Comparison of ENCODE assay signal across 19 cellular contexts in genomic region chr6:89527634-89528033, GRCh38.
DNase-seq lines count a peak whose midpoint lies in the region; ATAC-seq and TF ChIP-seq lines count a peak whose summit lies in the region.
"Had no signal": no experiment of that assay in that cellular context is flagged by ENCODE, and none has a peak within 500 bp of the region (broad histone marks: within the 10 kb centered on the region; RNA-seq: fewer than 3 reads in every experiment).

No MANE protein-coding gene starts in this region.

- H3K27me3 ChIP-seq in kidney epithelial cell (ENCODE audit: control insufficient read depth, insufficient read depth, low read length), result no peaks in the 10 kb centered on the region
- no peaks in the 10 kb centered on the region for H3K27me3 ChIP-seq in right cardiac atrium (ENCODE audit: control insufficient read depth, insufficient read depth)
- H3K27me3 ChIP-seq in heart right ventricle, result no peaks in the 10 kb centered on the region
- H3K27me3 ChIP-seq: heart left ventricle had no signal

- ATAC-seq in activated T-helper 17 cell treated with anti-CD3 and anti-CD28 coated beads, Interleukin-2, amount 50 U/mL, for 72 hours (replicated peaks), result peak; percentile 55
- ATAC-seq in right cardiac atrium, result no peak
- ATAC-seq in heart right ventricle, result no peak
- ATAC-seq: GM12878, heart left ventricle had no signal

- H3K9me3 Mint-ChIP-seq in activated T-helper 17 cell treated with anti-CD3 and anti-CD28 coated beads, Interleukin-2, amount 50 U/mL, for 72 hours, result no peaks in the 10 kb centered on the region
- H3K9me3 Mint-ChIP-seq: activated naive CD8-positive, alpha-beta T cell treated with anti-CD3 and anti-CD28 coated beads, Interleukin-2, amount 10 ng/mL, durations not matched to agents 7 days and 5 days; nephron had no signal

- H3K4me3 ChIP-seq in kidney epithelial cell (ENCODE audit: low read depth, low read length), result no peak overlapping the region
- no peak overlapping the region for H3K4me3 ChIP-seq in right cardiac atrium (ENCODE audit: low read length)
- H3K4me3 ChIP-seq in heart right ventricle, result no peak overlapping the region
- H3K4me3 ChIP-seq: GM12878, heart left ventricle had no signal

- in situ Hi-C loops in Caki2 (cut with HindIII; ENCODE audit: low pct_unique_long_range_greater_than_20kb, low sequenced_read_pairs), result no loop called here

- H3K36me3 ChIP-seq in kidney epithelial cell (ENCODE audit: control insufficient read depth, insufficient read depth, low read length) (no peaks in the 10 kb centered on the region), heart right ventricle (no peaks in the 10 kb centered on the region)
- H3K36me3 ChIP-seq: heart left ventricle had no signal

- WGBS in right cardiac atrium, result 91% methylated on average over 2 of the region's 2 CpGs
- WGBS in heart right ventricle, 2 donors, result 90 to 91% methylated on average over 2 of the region's 2 CpGs

- H3K27ac Mint-ChIP-seq in activated T-helper 17 cell treated with anti-CD3 and anti-CD28 coated beads, Interleukin-2, amount 50 U/mL, for 72 hours, result no peak overlapping the region
- H3K27ac Mint-ChIP-seq: activated naive CD8-positive, alpha-beta T cell treated with anti-CD3 and anti-CD28 coated beads, Interleukin-2, amount 10 ng/mL, durations not matched to agents 7 days and 5 days; activated T-cell treated with anti-CD3 and anti-CD28 coated beads, Interleukin-2, amount 50 U/mL, for 72 hours; B cell; nephron had no signal

- no peaks in the 10 kb centered on the region for H3K27me3 Mint-ChIP-seq in activated T-helper 17 cell treated with anti-CD3 and anti-CD28 coated beads, Interleukin-2, amount 50 U/mL, for 72 hours
- H3K27me3 Mint-ChIP-seq: activated naive CD8-positive, alpha-beta T cell treated with anti-CD3 and anti-CD28 coated beads, Interleukin-2, amount 10 ng/mL, durations not matched to agents 7 days and 5 days; B cell had no signal

- H3K36me3 Mint-ChIP-seq in activated T-helper 17 cell treated with anti-CD3 and anti-CD28 coated beads, Interleukin-2, amount 50 U/mL, for 72 hours (ENCODE audit: low read depth), result no peaks in the 10 kb centered on the region

- no peak overlapping the region for H3K27ac ChIP-seq in right cardiac atrium (ENCODE audit: low read length)
- no peak overlapping the region for H3K27ac ChIP-seq in heart right ventricle
- H3K27ac ChIP-seq: heart left ventricle had no signal

- TF ChIP-seq CTCF in kidney epithelial cell (IDR thresholded peaks at IDR 0.05; ENCODE audit: insufficient read depth, low read length, poor library complexity, severe bottlenecking), result no peak
- TF ChIP-seq CTCF in heart right ventricle (IDR thresholded peaks at IDR 0.05), result no peak

- intact Hi-C loops in right cardiac atrium (cut with DNase I) (no loop called here), heart right ventricle (cut with DNase I) (no loop called here)

- CTCF ChIA-PET in HEK293T (lab: Yijun Ruan, JAX), result no interaction called here

- H3K9me3 ChIP-seq in right cardiac atrium (ENCODE audit: control insufficient read depth, low read length) (no peaks in the 10 kb centered on the region), heart right ventricle (no peaks in the 10 kb centered on the region)
- H3K9me3 ChIP-seq: heart left ventricle had no signal

- H3K4me1 ChIP-seq in right cardiac atrium (ENCODE audit: control insufficient read depth, insufficient read depth, low read length) (peaks cover 7% of the 10 kb centered on the region), heart right ventricle (peaks cover 0 to 26% (median 3%) of the 10 kb centered on the region in 9 donors)

- no peak overlapping the region for H3K4me3 Mint-ChIP-seq in activated T-helper 17 cell treated with anti-CD3 and anti-CD28 coated beads, Interleukin-2, amount 50 U/mL, for 72 hours
- H3K4me3 Mint-ChIP-seq: activated naive CD8-positive, alpha-beta T cell treated with anti-CD3 and anti-CD28 coated beads, Interleukin-2, amount 10 ng/mL, durations not matched to agents 7 days and 5 days; activated T-cell treated with anti-CD3 and anti-CD28 coated beads, Interleukin-2, amount 50 U/mL, for 72 hours; B cell; nephron had no signal

- H3K4me1 Mint-ChIP-seq in activated T-helper 17 cell treated with anti-CD3 and anti-CD28 coated beads, Interleukin-2, amount 50 U/mL, for 72 hours, result peaks cover 4% of the 10 kb centered on the region
- H3K4me1 Mint-ChIP-seq: activated naive CD8-positive, alpha-beta T cell treated with anti-CD3 and anti-CD28 coated beads, Interleukin-2, amount 10 ng/mL, durations not matched to agents 7 days and 5 days had no signal

- DNase-seq in Caki2 (ENCODE audit: low read depth) (peak; percentile 63), HEK293T (ENCODE audit: extremely low spot score) (no peak), kidney epithelial cell (ENCODE audit: low read depth) (peak; percentile 16), right cardiac atrium (no peak), heart right ventricle (no peak)
- DNase-seq in activated naive CD4-positive, alpha-beta T cell treated with anti-CD3 and anti-CD28 coated beads, Interleukin-2, amount 50 U/mL, for 16 hours, result no peak
- DNase-seq: activated naive CD8-positive, alpha-beta T cell treated with anti-CD3 and anti-CD28 coated beads, Interleukin-2, amount 10 ng/mL, durations not matched to agents 7 days and 5 days; activated T-cell treated with anti-CD3 and anti-CD28 coated beads, Interleukin-2, amount 50 U/mL, for 72 hours; GDM1; heart left ventricle; islet precursor cell; mesenchymal stem cell; NCI-H1417; NCI-H2171; stimulated activated CD4-positive, alpha-beta T cell treated with anti-CD3 and anti-CD28 coated beads, Interleukin-2, amount 100 ng/mL, for 48 hours had no signal

- POLR2A ChIA-PET in HEK293T (lab: Yijun Ruan, JAX), result no interaction called here

TF ChIP-seq in HEK293T, 16 proteins besides CTCF, POLR2A, EP300 and RAD21:
- TF ChIP-seq TARDBP (IDR thresholded peaks at IDR 0.05), result no peak
- peak; percentile 19; the same call in 1 of the 2 replicates for TF ChIP-seq PKNOX1 (IDR thresholded peaks at IDR 0.05)

Comparison
In these comparisons a context has a peak if more than half of its experiments do, and no peak if none do; other contexts are left out.
1. DNase-seq: peak in Caki2 (single experiment) and kidney epithelial cell (single experiment); none in HEK293T (single experiment), right cardiac atrium (0 of 3), activated naive CD4-positive, alpha-beta T cell treated with anti-CD3 and anti-CD28 coated beads, Interleukin-2, amount 50 U/mL, for 16 hours (single experiment) and heart right ventricle (0 of 2).